Comparison of ENCODE assay signal across 8 cellular contexts in the genomic region with DNA sequence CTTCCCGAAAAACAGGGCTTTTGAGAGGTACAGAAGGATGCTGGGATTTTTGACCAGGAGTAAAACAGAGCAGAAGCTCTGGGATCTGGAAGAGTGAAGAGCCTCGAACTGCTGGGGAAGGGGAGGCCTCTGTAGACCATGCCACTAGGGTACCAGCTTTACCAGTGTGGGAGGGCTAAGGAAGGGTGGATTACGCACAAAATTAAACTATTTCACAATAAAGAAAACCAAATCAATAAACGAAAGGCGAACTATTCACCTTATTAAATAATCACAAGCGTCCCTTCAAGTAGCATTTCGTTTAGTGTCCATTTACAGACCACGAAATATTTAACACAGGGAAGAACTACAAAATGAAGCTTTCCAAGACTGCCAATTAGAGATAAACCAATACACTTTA. TPM values are rescaled to one million over a fixed set of nuclear protein-coding genes. Genes with fewer than 3 reads are reported as not detected.
DNase-seq lines count a peak whose midpoint lies in the region; ATAC-seq, FAIRE-seq and TF ChIP-seq lines count a peak whose summit lies in the region.

No MANE protein-coding gene starts in this region.

- H3K27me3 Mint-ChIP-seq in T-helper 17 cell = no peaks in the 10 kb centered on the region

- no peaks in the 10 kb centered on the region for H3K27me3 ChIP-seq in H7 (ENCODE audit: control insufficient read depth, insufficient read depth, low read length)

- peaks cover 15% of the 10 kb centered on the region for H3K4me1 Mint-ChIP-seq in T-helper 17 cell

- DNase-seq in H7 = no peak
- no peak for DNase-seq in T-helper 17 cell
- DNase-seq in fibroblast of villous mesenchyme (ENCODE audit: low read depth) = no peak
- no peak for DNase-seq in skeletal muscle cell (ENCODE audit: low read depth)
- DNase-seq in NCI-H1694 treated with DMSO at 0.1 percent for 48 hours (lab: John Stamatoyannopoulos, UW) = no peak
- no peak for DNase-seq in H54 (ENCODE audit: insufficient read length, low spot score)
- no peak for DNase-seq in A172 (ENCODE audit: low spot score)

- H3K4me3 Mint-ChIP-seq in T-helper 17 cell = peak overlapping the region; percentile 85

- no peak for FAIRE-seq in H54 (lab: Jason Lieb, UNC)

- TF ChIP-seq CTCF in fibroblast of villous mesenchyme (IDR thresholded peaks at IDR 0.05; ENCODE audit: insufficient read depth, low read depth, low read length) = no peak

- H3K9me3 ChIP-seq in T-helper 17 cell (ENCODE audit: control insufficient read depth, low read length, poor library complexity, severe bottlenecking) = no peaks in the 10 kb centered on the region

- H3K36me3 Mint-ChIP-seq in T-helper 17 cell (ENCODE audit: low read depth) = no peaks in the 10 kb centered on the region

- H3K4me3 ChIP-seq in H7 (ENCODE audit: insufficient read depth, low read depth, low read length) = peak overlapping the region; percentile 100
- H3K4me3 ChIP-seq in fibroblast of villous mesenchyme (ENCODE audit: low read depth, low read length) = peak overlapping the region; percentile 92
- H3K4me3 ChIP-seq in skeletal muscle cell (ENCODE audit: low read depth, low read length) = peak overlapping the region; percentile 73

- ATAC-seq in T-helper 17 cell (no peak), GM19351 (IDR thresholded peaks at IDR 0.05; ENCODE audit: unreplicated experiment) (no peak)

- peaks cover 7% of the 10 kb centered on the region for H3K36me3 ChIP-seq in H7 (replicated peaks; ENCODE audit: control insufficient read depth, insufficient read depth, low read length)

- H3K27ac Mint-ChIP-seq in T-helper 17 cell = peak overlapping the region; percentile 92

- no peak for TF ChIP-seq POLR2A in H54 (IDR thresholded peaks at IDR 0.05; ENCODE audit: low read depth, low read length)

RNA-seq across cellular contexts. Expression of a gene that starts 0.7 kb away (rescaled TPM):
- total RNA-seq in H7 (2014; rRNA removed; shearing (Covaris generic)) = 74.1 and 94.6 TPM in 2 replicates
- 10 to 100 TPM; 28.7 to 38.6 TPM for total RNA-seq in T-helper 17 cell
- 39.7 and 41.6 TPM in 2 replicates for total RNA-seq in fibroblast of villous mesenchyme
- 51.1 and 58.8 TPM in 2 replicates for total RNA-seq in A172 (2014; rRNA removed; shearing (Covaris generic))

RNA-seq across cellular contexts. Expression of a gene that starts 18.6 kb away (rescaled TPM):
- total RNA-seq in H7 (2014; rRNA removed; shearing (Covaris generic)) = 48.7 and 52.9 TPM in 2 replicates
- total RNA-seq in T-helper 17 cell (10 to 100 TPM; 49.3 to 57.6 TPM), fibroblast of villous mesenchyme (22.2 and 30.2 TPM in 2 replicates)
- 54.1 and 73.2 TPM in 2 replicates for total RNA-seq in A172 (2014; rRNA removed; shearing (Covaris generic))

RNA-seq across cellular contexts. Expression of a gene that starts 23.1 kb away (rescaled TPM):
- total RNA-seq in H7 (2014; rRNA removed; shearing (Covaris generic)) = 58.5 and 72.0 TPM in 2 replicates
- 1 to 10 TPM; 9.2 to 9.5 TPM for total RNA-seq in T-helper 17 cell
- total RNA-seq in fibroblast of villous mesenchyme = 13.2 and 19.0 TPM in 2 replicates
- total RNA-seq in A172 (2014; rRNA removed; shearing (Covaris generic)) = 13.9 and 18.4 TPM in 2 replicates
